In genomic region chr16:81568749-81569087, GRCh38 we compare ENCODE assay signal across 13 cellular contexts.
A peak's percentile ranks its signal among the peaks of the same experiment; 100 is the strongest.
DNase-seq lines count a peak whose midpoint lies in the region; ATAC-seq, FAIRE-seq and TF ChIP-seq lines count a peak whose summit lies in the region.
"Had no signal": no experiment of that assay in that cellular context is flagged by ENCODE, and none has a peak within 500 bp of the region (broad histone marks: within the 10 kb centered on the region; RNA-seq: fewer than 3 reads in every experiment).

No MANE protein-coding gene starts in this region.

- CTCF ChIA-PET in MCF 10A (lab: Yijun Ruan, JAX) (interaction anchor here (0.6 to 1.4 kb wide), 5 partner anchors 45 to 1122 kb away, joined by 3 to 5 read pairs (median 3); no protein-coding TSS in a partner anchor), WTC11 (lab: Charles Lee) (interaction anchor here (2.1 kb wide), 1 partner anchor 17 kb away, joined by 9 read pairs; no protein-coding TSS in a partner anchor)

- H3K4me1 Mint-ChIP-seq in MCF 10A (ENCODE audit: insufficient read depth, unreplicated experiment) (peaks cover 31% of the 10 kb centered on the region), WTC11 (peaks cover 35% of the 10 kb centered on the region)

- H3K9me1 ChIP-seq in keratinocyte (ENCODE audit: control insufficient read depth, extremely low read depth, insufficient read depth, low read length) = peaks cover 11% of the 10 kb centered on the region

- TF ChIP-seq POLR2A in breast epithelium (IDR thresholded peaks at IDR 0.05) = no peak
- TF ChIP-seq POLR2A in vagina (IDR thresholded peaks at IDR 0.05) = no peak

- H3K9me3 Mint-ChIP-seq in MCF 10A (ENCODE audit: unreplicated experiment) = no peaks in the 10 kb centered on the region
- H3K9me3 Mint-ChIP-seq in WTC11 = no peaks in the 10 kb centered on the region
- H3K9me3 Mint-ChIP-seq: dendritic cell treated with granulocyte-macrophage colony-stimulating factor and Interleukin-4, amounts not matched to agents 40 ng/mL and 50 ng/mL, for 4 days had no signal

- H4K20me1 ChIP-seq in keratinocyte (ENCODE audit: control insufficient read depth, extremely low read depth, insufficient read depth, low read length) = peaks cover 24% of the 10 kb centered on the region

- H3K27ac ChIP-seq in breast epithelium (peak overlapping the region; percentile 65 to 80), keratinocyte (ENCODE audit: control insufficient read depth, insufficient read depth, low read length) (peak overlapping the region; percentile 59), vagina (peak overlapping the region; percentile 78)
- H3K27ac ChIP-seq: upper lobe of right lung had no signal

- H3K27me3 ChIP-seq in breast epithelium (no peaks in the 10 kb centered on the region), keratinocyte (ENCODE audit: control insufficient read depth, extremely low read depth, insufficient read depth, low read length) (no peaks in the 10 kb centered on the region), vagina (no peaks in the 10 kb centered on the region)
- H3K27me3 ChIP-seq: BE2C, upper lobe of right lung had no signal

- intact Hi-C loops in breast epithelium (cut with DNase I; ENCODE audit: low total_unique reads) = no loop called here
- intact Hi-C loops in MCF 10A (cut with micrococcal nuclease) = no loop called here
- intact Hi-C loops in vagina (cut with DNase I) = no loop called here

- no TSS peak for BruUV-seq in MCF 10A (replicated peaks; lab: Mats Ljungman, UMichigan)

- peak overlapping the region; percentile 55 for H3K4me2 ChIP-seq in keratinocyte (ENCODE audit: control insufficient read depth, extremely low read depth, insufficient read depth, low read depth, low read length)

- POLR2A ChIA-PET in MCF 10A (lab: Yijun Ruan, JAX) = interaction anchor here (0.6 to 2.1 kb wide), 8 partner anchors 8 to 79 kb away, joined by 3 to 14 read pairs (median 6); no protein-coding TSS in a partner anchor
- POLR2A ChIA-PET in WTC11 (lab: Charles Lee) = no interaction called here

- H3K27me3 Mint-ChIP-seq in MCF 10A (ENCODE audit: insufficient read depth, unreplicated experiment) (no peaks in the 10 kb centered on the region), WTC11 (ENCODE audit: low read depth) (no peaks in the 10 kb centered on the region)
- H3K27me3 Mint-ChIP-seq: dendritic cell treated with granulocyte-macrophage colony-stimulating factor and Interleukin-4, amounts not matched to agents 40 ng/mL and 50 ng/mL, for 4 days had no signal

- H3K4me1 ChIP-seq in breast epithelium = peaks cover 0 to 27% of the 10 kb centered on the region in 2 donors
- H3K4me1 ChIP-seq in keratinocyte (ENCODE audit: control insufficient read depth, extremely low read depth, insufficient read depth, low read length) = peaks cover 34% of the 10 kb centered on the region
- H3K4me1 ChIP-seq in vagina = peaks cover 59% of the 10 kb centered on the region
- H3K4me1 ChIP-seq: BE2C, upper lobe of right lung had no signal

- H3K9me3 ChIP-seq in breast epithelium (no peaks in the 10 kb centered on the region), keratinocyte (ENCODE audit: control insufficient read depth, low read depth, low read length) (no peaks in the 10 kb centered on the region), vagina (no peaks in the 10 kb centered on the region)
- H3K9me3 ChIP-seq: BE2C, upper lobe of right lung had no signal

- DNase-seq in breast epithelium (ENCODE audit: low spot score in 2 of 2) (no peak), MCF 10A (ENCODE audit: unreplicated experiment) (no peak), WTC11 (ENCODE audit: low spot score) (no peak), keratinocyte (ENCODE audit: low read depth, low spot score) (no peak), vagina (ENCODE audit: extremely low spot score in 2 of 2) (no peak), amygdala (lab: John Stamatoyannopoulos, UW) (no peak), HuH-7.5 (ENCODE audit: low spot score) (no peak)
- DNase-seq: BE2C, midbrain, T-helper 1 cell, upper lobe of right lung had no signal

- H3K4me3 Mint-ChIP-seq in MCF 10A (ENCODE audit: unreplicated experiment) (no peak overlapping the region), WTC11 (no peak overlapping the region)
- H3K4me3 Mint-ChIP-seq: dendritic cell treated with granulocyte-macrophage colony-stimulating factor and Interleukin-4, amounts not matched to agents 40 ng/mL and 50 ng/mL, for 4 days had no signal

- no peak overlapping the region for H3K27ac Mint-ChIP-seq in MCF 10A (ENCODE audit: low read depth, unreplicated experiment)
- peak overlapping the region; percentile 38; the same call in 1 of the 2 replicates for H3K27ac Mint-ChIP-seq in WTC11
- H3K27ac Mint-ChIP-seq: dendritic cell treated with granulocyte-macrophage colony-stimulating factor and Interleukin-4, amounts not matched to agents 40 ng/mL and 50 ng/mL, for 4 days had no signal

- FAIRE-seq in keratinocyte (lab: Jason Lieb, UNC) = no peak

- peak overlapping the region; percentile 57 for H3K9ac ChIP-seq in keratinocyte (ENCODE audit: control insufficient read depth, extremely low read depth, insufficient read depth, low read length)

- H3K36me3 Mint-ChIP-seq in MCF 10A (ENCODE audit: insufficient read depth, unreplicated experiment) (peaks cover 11% of the 10 kb centered on the region), WTC11 (no peaks in the 10 kb centered on the region)

- no peak for ATAC-seq in WTC11
- no peak for ATAC-seq in GM19395 (IDR thresholded peaks at IDR 0.05; ENCODE audit: unreplicated experiment)

- no peak overlapping the region for H2AFZ ChIP-seq in keratinocyte (ENCODE audit: control insufficient read depth, low read length)

- no peak overlapping the region for H3K4me3 ChIP-seq in breast epithelium
- H3K4me3 ChIP-seq in keratinocyte (ENCODE audit: control insufficient read depth in 2 of 3, extremely low read depth in 1 of 3, insufficient read depth in 2 of 3, low read depth in 1 of 3, low read length in 3 of 3) = no peak overlapping the region
- H3K4me3 ChIP-seq in vagina = no peak overlapping the region
- H3K4me3 ChIP-seq: upper lobe of right lung had no signal

- TF ChIP-seq CTCF in breast epithelium (IDR thresholded peaks at IDR 0.05) (no peak), MCF 10A (IDR thresholded peaks at IDR 0.05; ENCODE audit: unreplicated experiment) (no peak), WTC11 (IDR thresholded peaks at IDR 0.05) (no peak), keratinocyte (optimal IDR thresholded peaks at IDR 0.05 in 1 of 3, IDR thresholded peaks at IDR 0.05 in 1 of 3, conservative IDR thresholded peaks at IDR 0.05 in 1 of 3; ENCODE audit: extremely low read depth in 1 of 3, insufficient read depth in 2 of 3, low read length in 3 of 3) (no peak), vagina (IDR thresholded peaks at IDR 0.05) (no peak)

- H3K36me3 ChIP-seq in breast epithelium (no peaks in the 10 kb centered on the region), keratinocyte (ENCODE audit: control insufficient read depth in 2 of 2, extremely low read depth in 1 of 2, insufficient read depth in 2 of 2, low read length in 2 of 2) (peaks cover 3 to 4% of the 10 kb centered on the region in 2 experiments), vagina (no peaks in the 10 kb centered on the region)
- H3K36me3 ChIP-seq: BE2C, upper lobe of right lung had no signal

- peaks cover 94% of the 10 kb centered on the region for H3K79me2 ChIP-seq in keratinocyte (ENCODE audit: control insufficient read depth, insufficient read depth, low read length)

- dilution Hi-C loops in keratinocyte (cut with MboI; ENCODE audit: extremely low pct_ligation_motif_present, low sequenced_read_pairs) = no loop called here

TF ChIP-seq in WTC11, 78 proteins besides CTCF, POLR2A, EP300 and RAD21:
- no peak for TF ChIP-seq JUN (CRISPR knock-in tag; IDR thresholded peaks at IDR 0.05)
